ENCODE assay signal across 19 cellular contexts in genomic region chr2:206721216-206721920, GRCh38. TPM values are rescaled to one million over a fixed set of nuclear protein-coding genes. Genes with fewer than 3 reads are reported as not detected.
DNase-seq lines count a peak whose midpoint lies in the region; ATAC-seq, FAIRE-seq and TF ChIP-seq lines count a peak whose summit lies in the region.
"Had no signal": no experiment of that assay in that cellular context is flagged by ENCODE, and none has a peak within 500 bp of the region (broad histone marks: within the 10 kb centered on the region; RNA-seq: fewer than 3 reads in every experiment).

No MANE protein-coding gene starts in this region.

- ATAC-seq in GM19463 (IDR thresholded peaks at IDR 0.05; ENCODE audit: unreplicated experiment) (peak; percentile 87), HG02852 (IDR thresholded peaks at IDR 0.05; ENCODE audit: unreplicated experiment) (peak; percentile 89), HG03520 (IDR thresholded peaks at IDR 0.05; ENCODE audit: unreplicated experiment) (peak; percentile 69), T-helper 17 cell (no peak)
- ATAC-seq: naive thymus-derived CD8-positive, alpha-beta T cell; WTC11 had no signal

- TF ChIP-seq POLR2A in GM12892 (IDR thresholded peaks at IDR 0.05; ENCODE audit: low read depth, low read length) = no peak

- no peaks in the 10 kb centered on the region for H3K27me3 ChIP-seq in dorsolateral prefrontal cortex
- H3K27me3 ChIP-seq: cardiac muscle cell, esophagus muscularis mucosa had no signal

- peaks cover 15% of the 10 kb centered on the region for H3K27me3 Mint-ChIP-seq in progenitor cell of endocrine pancreas
- H3K27me3 Mint-ChIP-seq in T-helper 17 cell = peaks cover 13% of the 10 kb centered on the region

- no peak overlapping the region for H3K27ac ChIP-seq in dorsolateral prefrontal cortex
- H3K27ac ChIP-seq: cardiac muscle cell, esophagus muscularis mucosa, KMS-11, spleen had no signal

- H3K4me3 ChIP-seq in dorsolateral prefrontal cortex = no peak overlapping the region
- H3K4me3 ChIP-seq: cardiac muscle cell, esophagus muscularis mucosa, spleen had no signal

- DNase-seq in GM12892 (ENCODE audit: insufficient read length) (no peak), dorsolateral prefrontal cortex (no peak), urothelium cell line (ENCODE audit: low spot score) (no peak), progenitor cell of endocrine pancreas (ENCODE audit: low spot score, unreplicated experiment) (no peak), T-helper 17 cell (no peak)
- DNase-seq: GOT3; immature natural killer cell; naive thymus-derived CD8-positive, alpha-beta T cell; spleen had no signal

- no peaks in the 10 kb centered on the region for H3K36me3 Mint-ChIP-seq in progenitor cell of endocrine pancreas (ENCODE audit: insufficient read depth)
- peaks cover 2% of the 10 kb centered on the region for H3K36me3 Mint-ChIP-seq in T-helper 17 cell (ENCODE audit: low read depth)
- H3K36me3 Mint-ChIP-seq: immature natural killer cell had no signal

- H3K9me3 Mint-ChIP-seq in progenitor cell of endocrine pancreas (ENCODE audit: low read depth) = peaks cover 4% of the 10 kb centered on the region
- H3K9me3 Mint-ChIP-seq: activated T-helper 1 cell treated with anti-CD3 and anti-CD28 coated beads, Interleukin-12 subunit alpha, Interleukin-12 subunit beta, Interleukin-2, Interleukin-4 antibody, amounts not matched to agents 30 ng/mL and 10 ng/mL and 1 ng/mL, durations not matched to agents 14 hours and 24 hours and 36 hours; immature natural killer cell had no signal

- intact Hi-C loops in dorsolateral prefrontal cortex (cut with DNase I) = no loop called here

- H3K4me1 Mint-ChIP-seq in progenitor cell of endocrine pancreas (ENCODE audit: low read depth) (no peaks in the 10 kb centered on the region), T-helper 17 cell (no peaks in the 10 kb centered on the region)
- H3K4me1 Mint-ChIP-seq: immature natural killer cell; naive thymus-derived CD8-positive, alpha-beta T cell had no signal

- H3K27ac Mint-ChIP-seq in progenitor cell of endocrine pancreas = no peak overlapping the region
- H3K27ac Mint-ChIP-seq in T-helper 17 cell = no peak overlapping the region
- H3K27ac Mint-ChIP-seq: activated T-helper 1 cell treated with anti-CD3 and anti-CD28 coated beads, Interleukin-12 subunit alpha, Interleukin-12 subunit beta, Interleukin-2, Interleukin-4 antibody, amounts not matched to agents 30 ng/mL and 10 ng/mL and 1 ng/mL, durations not matched to agents 14 hours and 24 hours and 36 hours; immature natural killer cell; WTC11 had no signal

- TF ChIP-seq CTCF in dorsolateral prefrontal cortex (IDR thresholded peaks at IDR 0.05 in 54 of 56, conservative IDR thresholded peaks at IDR 0.05 in 2 of 56; ENCODE audit: low read depth in 1 of 56, partially characterized antibody in 56 of 56) (no peak), progenitor cell of endocrine pancreas (IDR thresholded peaks at IDR 0.05; ENCODE audit: unreplicated experiment) (no peak)

- H3K9me3 ChIP-seq in T-helper 17 cell (ENCODE audit: control insufficient read depth, low read length, poor library complexity, severe bottlenecking) = no peaks in the 10 kb centered on the region
- H3K9me3 ChIP-seq: esophagus muscularis mucosa had no signal

- H3K4me3 Mint-ChIP-seq in progenitor cell of endocrine pancreas (ENCODE audit: low read depth) (no peak overlapping the region), T-helper 17 cell (no peak overlapping the region)
- H3K4me3 Mint-ChIP-seq: activated T-helper 1 cell treated with anti-CD3 and anti-CD28 coated beads, Interleukin-12 subunit alpha, Interleukin-12 subunit beta, Interleukin-2, Interleukin-4 antibody, amounts not matched to agents 30 ng/mL and 10 ng/mL and 1 ng/mL, durations not matched to agents 14 hours and 24 hours and 36 hours; immature natural killer cell; naive thymus-derived CD8-positive, alpha-beta T cell; WTC11 had no signal

- FAIRE-seq in GM12892 (lab: Jason Lieb, UNC) (peak; percentile 88), urothelium cell line (lab: Jason Lieb, UNC) (no peak)

RNA-seq across cellular contexts. Expression of gene DYTN, which starts 3.2 kb away (rescaled TPM):
- polyA plus RNA-seq in GM12892 (2012; ENCODE audit: missing spikeins) = not detected
- total RNA-seq in dorsolateral prefrontal cortex (1 to 10 TPM in 7 of 120 experiments, under 1 TPM in 4, not detected in 109; 0.33 to 1.9 (median 1.0) TPM), progenitor cell of endocrine pancreas (not detected in 2 replicates), T-helper 17 cell (under 1 TPM in 1 of 2 donors, not detected in 1; 0.23 TPM)
- total RNA-seq: activated T-helper 1 cell treated with anti-CD3 and anti-CD28 coated beads, Interleukin-12 subunit alpha, Interleukin-12 subunit beta, Interleukin-2, Interleukin-4 antibody, amounts not matched to agents 30 ng/mL and 10 ng/mL and 1 ng/mL, durations not matched to agents 14 hours and 24 hours and 36 hours; cardiac muscle cell; Daoy; esophagus muscularis mucosa; naive thymus-derived CD8-positive, alpha-beta T cell; RPMI7951; WTC11 had no signal
- polyA plus RNA-seq: cardiac muscle cell; immature natural killer cell; naive thymus-derived CD8-positive, alpha-beta T cell; spleen had no signal

RNA-seq across cellular contexts. Expression of gene MDH1B, which starts 43.8 kb away (rescaled TPM):
- polyA plus RNA-seq in GM12892 (2012; ENCODE audit: missing spikeins) = 0.74 TPM
- 10 to 100 TPM in 3 of 120 experiments, 1 to 10 TPM in 117; 1.1 to 11.4 (median 5.8) TPM for total RNA-seq in dorsolateral prefrontal cortex
- 2.8 and 3.0 TPM in 2 replicates for total RNA-seq in progenitor cell of endocrine pancreas
- not detected for total RNA-seq in T-helper 17 cell
- polyA plus RNA-seq: immature natural killer cell had no signal

RNA-seq across cellular contexts. Expression of gene FASTKD2, which starts 44.0 kb away (rescaled TPM):
- 26.4 TPM for polyA plus RNA-seq in GM12892 (2012; ENCODE audit: missing spikeins)
- total RNA-seq in dorsolateral prefrontal cortex (10 to 100 TPM; 16.7 to 41.9 (median 31.2) TPM), progenitor cell of endocrine pancreas (28.3 and 28.6 TPM in 2 replicates), T-helper 17 cell (10 to 100 TPM; 21.0 to 27.8 TPM)
